Comparison of ENCODE assay signal across 22 cellular contexts in the genomic region with DNA sequence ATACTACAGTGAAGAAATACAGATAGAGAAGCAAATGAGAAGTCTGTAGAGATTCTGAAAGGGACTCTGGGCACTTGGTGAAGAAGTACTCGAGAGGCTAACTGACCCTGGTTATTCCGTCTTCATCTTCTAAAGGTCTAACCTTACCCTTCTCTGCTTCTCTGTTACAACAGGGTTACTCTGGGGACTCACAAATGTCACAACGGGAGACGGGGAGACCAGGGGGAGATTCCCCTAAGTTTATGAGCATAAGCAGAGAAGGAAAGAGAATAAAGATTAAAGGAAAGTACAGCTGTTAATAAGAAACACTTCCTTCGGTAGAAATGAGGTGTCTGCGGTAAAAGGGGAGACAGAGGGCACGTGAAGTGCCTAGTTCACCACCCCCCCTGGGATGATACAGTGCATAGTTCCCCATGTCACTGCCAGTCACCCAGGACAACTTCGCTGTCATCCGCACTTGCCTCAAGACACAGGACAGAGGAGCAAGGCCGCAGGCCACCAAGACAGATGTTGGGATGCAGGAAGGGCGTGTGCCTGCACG.
DNase-seq lines count a peak whose midpoint lies in the region; ATAC-seq and TF ChIP-seq lines count a peak whose summit lies in the region.
"Had no signal": no experiment of that assay in that cellular context is flagged by ENCODE, and none has a peak within 500 bp of the region (broad histone marks: within the 10 kb centered on the region; RNA-seq: fewer than 3 reads in every experiment).

No MANE protein-coding gene starts in this region.

- no peaks in the 10 kb centered on the region for H3K9me3 ChIP-seq in breast epithelium
- no peaks in the 10 kb centered on the region for H3K9me3 ChIP-seq in prostate gland
- H3K9me3 ChIP-seq: left lung, testis had no signal

- POLR2A ChIA-PET in MCF 10A (lab: Yijun Ruan, JAX): no interaction called here

- no TSS peak for BruUV-seq in MCF 10A (replicated peaks; lab: Mats Ljungman, UMichigan)

- H3K9me3 Mint-ChIP-seq in MCF 10A (ENCODE audit: unreplicated experiment): no peaks in the 10 kb centered on the region

- no peak overlapping the region for H3K27ac Mint-ChIP-seq in MCF 10A (ENCODE audit: low read depth, unreplicated experiment)
- H3K27ac Mint-ChIP-seq: activated CD4-positive, alpha-beta T cell treated with anti-CD3 and anti-CD28 coated beads for 36 hours had no signal

- H3K36me3 ChIP-seq in breast epithelium (peaks cover 9% of the 10 kb centered on the region), prostate gland (peaks cover 0 to 6% of the 10 kb centered on the region in 2 donors)

- ATAC-seq in Right ventricle myocardium superior (ENCODE audit: poor library complexity): peak; percentile 13
- ATAC-seq in GM21825 (IDR thresholded peaks at IDR 0.05; ENCODE audit: unreplicated experiment): no peak
- ATAC-seq: activated CD4-positive, alpha-beta T cell treated with anti-CD3 and anti-CD28 coated beads for 36 hours; HepG2; PC-3 had no signal

- H3K4me1 ChIP-seq in breast epithelium (peaks cover 0 to 11% of the 10 kb centered on the region in 2 donors), prostate gland (replicated peaks) (peaks cover 7% of the 10 kb centered on the region)

- TF ChIP-seq POLR2A in breast epithelium (IDR thresholded peaks at IDR 0.05) (no peak), prostate gland (IDR thresholded peaks at IDR 0.05) (no peak)

- peaks cover 49% of the 10 kb centered on the region for H3K36me3 Mint-ChIP-seq in MCF 10A (ENCODE audit: insufficient read depth, unreplicated experiment)

- H3K4me3 ChIP-seq in breast epithelium: no peak overlapping the region
- no peak overlapping the region for H3K4me3 ChIP-seq in prostate gland
- H3K4me3 ChIP-seq: GM23248, left lung, skin epidermis, testis had no signal

- H3K4me3 Mint-ChIP-seq in MCF 10A (ENCODE audit: unreplicated experiment): no peak overlapping the region
- H3K4me3 Mint-ChIP-seq: activated CD4-positive, alpha-beta T cell treated with anti-CD3 and anti-CD28 coated beads for 36 hours had no signal

- no peaks in the 10 kb centered on the region for H3K27me3 ChIP-seq in breast epithelium
- H3K27me3 ChIP-seq in prostate gland (replicated peaks; ENCODE audit: insufficient read depth): no peaks in the 10 kb centered on the region
- H3K27me3 ChIP-seq: foreskin keratinocyte, left lung, testis had no signal

- DNase-seq in breast epithelium (ENCODE audit: low spot score in 2 of 2) (no peak), MCF 10A (ENCODE audit: unreplicated experiment) (no peak), Right ventricle myocardium superior (no peak), prostate gland (ENCODE audit: low spot score) (no peak), NCI-H82 treated with DMSO at 0.1 percent for 48 hours (lab: John Stamatoyannopoulos, UW; ENCODE audit: unreplicated experiment) (no peak), DMS153 (lab: John Stamatoyannopoulos, UW) (no peak), NCI-H1105 treated with DMSO at 0.1 percent for 48 hours (lab: John Stamatoyannopoulos, UW) (no peak)
- DNase-seq: activated CD4-positive, alpha-beta T cell treated with anti-CD3 and anti-CD28 coated beads for 36 hours; activated effector memory CD4-positive, alpha-beta T cell treated with anti-CD3 and anti-CD28 coated beads, Interleukin-2, amount 50 U/mL, for 16 hours; DMS79; GM23248; left lung; NCI-H1436 treated with DMSO at 0.1 percent for 48 hours; NCI-H748 treated with DMSO at 0.1 percent for 48 hours; PC-3; stimulated activated CD4-positive, alpha-beta T cell treated with anti-CD3 and anti-CD28 coated beads, Interleukin-4, amount 100 ng/mL, for 1 hour; T1000 had no signal

- WGBS in prostate gland: 71% methylated on average over 12 of the region's 12 CpGs

- H3K27ac ChIP-seq in breast epithelium: peak overlapping the region; percentile 36 to 44
- H3K27ac ChIP-seq in prostate gland: peak overlapping the region; percentile 2 to 10
- H3K27ac ChIP-seq: foreskin keratinocyte, GM23248, left lung, testis had no signal

- TF ChIP-seq CTCF in breast epithelium (IDR thresholded peaks at IDR 0.05): no peak
- TF ChIP-seq CTCF in MCF 10A (IDR thresholded peaks at IDR 0.05; ENCODE audit: unreplicated experiment): no peak
- TF ChIP-seq CTCF in prostate gland (IDR thresholded peaks at IDR 0.05): no peak

- no peaks in the 10 kb centered on the region for H3K27me3 Mint-ChIP-seq in MCF 10A (ENCODE audit: insufficient read depth, unreplicated experiment)

- peaks cover 12% of the 10 kb centered on the region for H3K4me1 Mint-ChIP-seq in MCF 10A (ENCODE audit: insufficient read depth, unreplicated experiment)

- intact Hi-C loops in breast epithelium (cut with DNase I; ENCODE audit: low total_unique reads) (no loop called here), MCF 10A (cut with micrococcal nuclease) (no loop called here), Right ventricle myocardium superior (cut with DNase I) (no loop called here), prostate gland (cut with DNase I) (no loop called here)

- CTCF ChIA-PET in MCF 10A (lab: Yijun Ruan, JAX): no interaction called here
